In genomic region chr6:13920584-13920983, GRCh38 we compare ENCODE assay signal across 1 cellular context.
A peak's percentile ranks its signal among the peaks of the same experiment; 100 is the strongest.
TF ChIP-seq lines count a peak whose summit lies in the region.

No MANE protein-coding gene starts in this region.

TF ChIP-seq in K562, 482 proteins besides CTCF, POLR2A, EP300 and RAD21 (continued from another document and continues in another):
- TF ChIP-seq ZHX1 (conservative IDR thresholded peaks at IDR 0.05; ENCODE audit: low read length) = no peak
- no peak for TF ChIP-seq KLF6 (CRISPR knock-in tag; IDR thresholded peaks at IDR 0.05; ENCODE audit: borderline replicate concordance)
- no peak for TF ChIP-seq TAL1 (IDR thresholded peaks at IDR 0.05)
- TF ChIP-seq SRSF3 (IDR thresholded peaks at IDR 0.05; ENCODE audit: insufficient read depth, low read length) = no peak
- 0 out of 2 replicates have a peak, but pooled peaks have one; percentile 64 for TF ChIP-seq NFATC3 (IDR thresholded peaks at IDR 0.05)
- no peak for TF ChIP-seq ZNF584 (CRISPR knock-in tag; IDR thresholded peaks at IDR 0.05; ENCODE audit: low read depth)
- no peak for TF ChIP-seq ZNF41 (CRISPR knock-in tag; conservative IDR thresholded peaks at IDR 0.05)
- TF ChIP-seq HLTF (IDR thresholded peaks at IDR 0.05) = no peak
- TF ChIP-seq ZNF324 (CRISPR knock-in tag; IDR thresholded peaks at IDR 0.05) = no peak
- no peak for TF ChIP-seq ZNF57 (CRISPR knock-in tag; IDR thresholded peaks at IDR 0.05)
- no peak for TF ChIP-seq ZBTB1 (CRISPR knock-in tag; IDR thresholded peaks at IDR 0.05; ENCODE audit: borderline replicate concordance, low read depth)
- no peak for TF ChIP-seq BRD4 (IDR thresholded peaks at IDR 0.05)
- TF ChIP-seq MBD1 (CRISPR knock-in tag; IDR thresholded peaks at IDR 0.05) = no peak
- no peak for TF ChIP-seq ILK (tag; IDR thresholded peaks at IDR 0.05; ENCODE audit: borderline replicate concordance, low read depth)
- TF ChIP-seq ZNF133 (CRISPR knock-in tag; IDR thresholded peaks at IDR 0.05) = no peak
- TF ChIP-seq CBX8 (IDR thresholded peaks at IDR 0.05; ENCODE audit: borderline replicate concordance, extremely low read depth, low read depth, low read length, poor library complexity, severe bottlenecking) = no peak
- no peak for TF ChIP-seq NKRF (IDR thresholded peaks at IDR 0.05; ENCODE audit: borderline replicate concordance)
- no peak for TF ChIP-seq MIER1 (IDR thresholded peaks at IDR 0.05; ENCODE audit: low read depth)
- no peak for TF ChIP-seq E2F1 (CRISPR knock-in tag; IDR thresholded peaks at IDR 0.05)
- TF ChIP-seq THRB (CRISPR knock-in tag; conservative IDR thresholded peaks at IDR 0.05) = no peak
- no peak for TF ChIP-seq ZFP91 (CRISPR knock-in tag; IDR thresholded peaks at IDR 0.05)
- TF ChIP-seq SMARCA4 (IDR thresholded peaks at IDR 0.05) = peak; percentile 51; the same call in 1 of the 2 replicates
- no peak for TF ChIP-seq ZBTB12 (CRISPR knock-in tag; IDR thresholded peaks at IDR 0.05)
- no peak for TF ChIP-seq SAFB (IDR thresholded peaks at IDR 0.05; ENCODE audit: borderline replicate concordance, low read depth, low read length)
- no peak for TF ChIP-seq ZNF764 (CRISPR knock-in tag; IDR thresholded peaks at IDR 0.05; ENCODE audit: low read depth)
- TF ChIP-seq ZBTB17 (CRISPR knock-in tag; IDR thresholded peaks at IDR 0.05) = no peak
- no peak for TF ChIP-seq MCM7 (IDR thresholded peaks at IDR 0.05)
- TF ChIP-seq DMBX1 (CRISPR knock-in tag; IDR thresholded peaks at IDR 0.05; ENCODE audit: borderline replicate concordance) = no peak
- TF ChIP-seq ZNF143 (CRISPR knock-in tag; IDR thresholded peaks at IDR 0.05) = no peak
- 0 out of 6 replicates have a peak, but pooled peaks of 1 of the 3 experiments have one; percentile 32 for TF ChIP-seq ZBTB11 (CRISPR knock-in tag; IDR thresholded peaks at IDR 0.05)
- peak; percentile 95 for TF ChIP-seq NFIC (IDR thresholded peaks at IDR 0.05)
- TF ChIP-seq PHTF2 (CRISPR knock-in tag; IDR thresholded peaks at IDR 0.05) = no peak
- no peak for TF ChIP-seq MEF2D (tag; conservative IDR thresholded peaks at IDR 0.05; ENCODE audit: low read depth)
- no peak for TF ChIP-seq NR4A1 (CRISPR knock-in tag; IDR thresholded peaks at IDR 0.05)
- no peak for TF ChIP-seq NR4A1 (tag; IDR thresholded peaks at IDR 0.05)
- no peak for TF ChIP-seq ZNF407 (IDR thresholded peaks at IDR 0.05; ENCODE audit: low read depth)
- TF ChIP-seq CSDE1 (IDR thresholded peaks at IDR 0.05) = no peak
